22 cellular contexts compared by ENCODE assay signal in the genomic region with DNA sequence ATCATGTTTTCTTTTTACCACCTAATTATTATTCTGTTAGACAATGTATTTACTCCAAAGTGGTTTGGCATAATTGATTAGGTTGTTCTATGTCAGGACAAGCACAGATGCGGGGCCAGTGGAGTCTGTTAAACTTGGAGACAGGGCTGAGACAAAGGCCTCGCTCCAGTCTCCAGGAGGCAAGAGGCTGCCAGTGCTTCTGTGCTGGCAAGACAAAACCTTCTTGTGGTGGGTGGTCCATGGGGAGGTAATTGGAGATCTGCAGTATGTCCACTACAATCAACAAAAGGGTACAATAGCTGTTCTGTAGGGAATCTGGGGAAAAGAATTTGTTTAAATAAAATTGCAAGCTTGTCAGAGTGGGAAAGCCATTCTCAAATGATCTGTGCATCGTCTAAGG.
"Had no signal": no experiment of that assay in that cellular context is flagged by ENCODE, and none has a peak within 500 bp of the region (broad histone marks: within the 10 kb centered on the region; RNA-seq: fewer than 3 reads in every experiment).

No MANE protein-coding gene starts in this region.

- H3K4me1 Mint-ChIP-seq: naive thymus-derived CD8-positive, alpha-beta T cell; stimulated activated effector memory CD8-positive, alpha-beta T cell treated with anti-CD3 and anti-CD28 coated beads, Interleukin-12 subunit alpha, Interleukin-12 subunit beta, amount 100 ng/mL, for 72 hours had no signal

- H3K9me3 Mint-ChIP-seq: dendritic cell treated with granulocyte-macrophage colony-stimulating factor and Interleukin-4, amounts not matched to agents 40 ng/mL and 50 ng/mL, for 4 days; neural crest cell; stimulated activated effector memory CD8-positive, alpha-beta T cell treated with anti-CD3 and anti-CD28 coated beads, Interleukin-12 subunit alpha, Interleukin-12 subunit beta, amount 100 ng/mL, for 72 hours; type B pancreatic cell had no signal

- H3K27ac Mint-ChIP-seq: dendritic cell treated with granulocyte-macrophage colony-stimulating factor and Interleukin-4, amounts not matched to agents 40 ng/mL and 50 ng/mL, for 4 days; effector memory CD8-positive, alpha-beta T cell; naive thymus-derived CD8-positive, alpha-beta T cell; stimulated activated effector memory CD8-positive, alpha-beta T cell treated with anti-CD3 and anti-CD28 coated beads, Interleukin-12 subunit alpha, Interleukin-12 subunit beta, amount 100 ng/mL, for 72 hours; type B pancreatic cell had no signal

- H3K4me3 Mint-ChIP-seq: dendritic cell treated with granulocyte-macrophage colony-stimulating factor and Interleukin-4, amounts not matched to agents 40 ng/mL and 50 ng/mL, for 4 days; effector memory CD8-positive, alpha-beta T cell; naive thymus-derived CD8-positive, alpha-beta T cell; neural crest cell; stimulated activated effector memory CD8-positive, alpha-beta T cell treated with anti-CD3 and anti-CD28 coated beads, Interleukin-12 subunit alpha, Interleukin-12 subunit beta, amount 100 ng/mL, for 72 hours; type B pancreatic cell had no signal

- FAIRE-seq: islet of Langerhans, urothelium cell line had no signal

- H3K27me3 Mint-ChIP-seq: dendritic cell treated with granulocyte-macrophage colony-stimulating factor and Interleukin-4, amounts not matched to agents 40 ng/mL and 50 ng/mL, for 4 days; effector memory CD8-positive, alpha-beta T cell; naive thymus-derived CD8-positive, alpha-beta T cell; type B pancreatic cell had no signal

- H3K79me2 ChIP-seq: parathyroid adenoma had no signal

- H3K36me3 ChIP-seq: esophagus squamous epithelium, gastroesophageal sphincter, prostate gland, right lobe of liver, suprapubic skin, thyroid gland had no signal

- H3K36me3 Mint-ChIP-seq: naive thymus-derived CD8-positive, alpha-beta T cell; stimulated activated effector memory CD8-positive, alpha-beta T cell treated with anti-CD3 and anti-CD28 coated beads, Interleukin-12 subunit alpha, Interleukin-12 subunit beta, amount 100 ng/mL, for 72 hours; type B pancreatic cell had no signal

- H3K4me1 ChIP-seq: esophagus squamous epithelium, gastroesophageal sphincter, parathyroid adenoma, prostate gland, right lobe of liver, suprapubic skin, thyroid gland had no signal

- DNase-seq: effector memory CD8-positive, alpha-beta T cell; esophagus squamous epithelium; foreskin fibroblast; mammary epithelial cell; mucosa of descending colon; naive thymus-derived CD8-positive, alpha-beta T cell; occipital lobe; right lobe of liver; stimulated activated CD4-positive, alpha-beta T cell treated with anti-CD3 and anti-CD28 coated beads, Interleukin-4, amount 100 ng/mL, for 1 hour; stimulated activated CD8-positive, alpha-beta memory T cell treated with anti-CD3 and anti-CD28 coated beads, Interleukin-4, amount 100 ng/mL, for 48 hours; stimulated activated naive CD8-positive, alpha-beta T cell treated with anti-CD3 and anti-CD28 coated beads, Interleukin-15, Interleukin-2, amounts not matched to agents 100 U/mL and 50 U/mL, for 24 hours; thyroid gland had no signal

- H3K27ac ChIP-seq: esophagus squamous epithelium, gastroesophageal sphincter, parathyroid adenoma, prostate gland, right lobe of liver, suprapubic skin, thyroid gland had no signal

- H3K9ac ChIP-seq: parathyroid adenoma had no signal

- H3K9me3 ChIP-seq: esophagus squamous epithelium, gastroesophageal sphincter, mucosa of descending colon, prostate gland, right lobe of liver, suprapubic skin, thyroid gland had no signal

- H2AFZ ChIP-seq: parathyroid adenoma had no signal

- H3K4me3 ChIP-seq: esophagus squamous epithelium, gastroesophageal sphincter, mucosa of descending colon, prostate gland, right lobe of liver, suprapubic skin, thyroid gland had no signal

- H3K27me3 ChIP-seq: esophagus squamous epithelium, gastroesophageal sphincter, right lobe of liver, suprapubic skin, thyroid gland had no signal
